39 cellular contexts compared by ENCODE assay signal in the genomic region with DNA sequence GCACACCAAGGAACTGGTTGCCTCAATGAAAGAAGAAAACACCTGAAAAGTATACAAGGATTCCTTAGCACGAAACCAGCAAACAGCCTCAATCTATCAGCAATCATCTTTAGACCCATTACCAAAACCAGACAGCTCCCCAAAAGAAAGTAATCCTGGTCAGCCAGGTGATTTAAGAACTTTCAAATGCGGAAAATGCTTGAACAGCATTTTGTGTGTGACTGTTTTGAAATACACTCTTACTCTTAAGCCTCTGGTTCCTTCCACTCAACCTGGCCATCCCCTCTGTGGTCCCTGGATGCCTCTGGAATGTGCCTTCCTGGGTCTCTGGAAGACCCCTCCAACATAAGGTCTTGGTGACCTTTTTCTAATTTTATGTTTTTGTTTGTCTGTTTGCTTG.
"Had no signal": no experiment of that assay in that cellular context is flagged by ENCODE, and none has a peak within 500 bp of the region (broad histone marks: within the 10 kb centered on the region; RNA-seq: fewer than 3 reads in every experiment).

No MANE protein-coding gene starts in this region.

- H3K4me3 ChIP-seq: adrenal gland, body of pancreas, breast epithelium had no signal

- H3K27ac Mint-ChIP-seq: activated CD4-positive, alpha-beta memory T cell treated with anti-CD3 and anti-CD28 coated beads, Interleukin-2, amount 10 ng/mL, durations not matched to agents 7 days and 5 days; activated CD4-positive, alpha-beta T cell treated with anti-CD3 and anti-CD28 coated beads for 36 hours; activated CD4-positive, alpha-beta T cell treated with anti-CD3 and anti-CD28 coated beads, Interleukin-2, amount 10 ng/mL, durations not matched to agents 7 days and 5 days; activated CD8-positive, alpha-beta T cell treated with anti-CD3 and anti-CD28 coated beads, Interleukin-2, amount 10 ng/mL, durations not matched to agents 7 days and 5 days; activated naive CD4-positive, alpha-beta T cell treated with anti-CD3 and anti-CD28 coated beads for 36 hours; activated naive CD4-positive, alpha-beta T cell treated with anti-CD3 and anti-CD28 coated beads, Interleukin-2, amount 50 U/mL, for 72 hours; activated naive CD8-positive, alpha-beta T cell treated with anti-CD3 and anti-CD28 coated beads for 36 hours; activated T-cell treated with anti-CD3 and anti-CD28 coated beads, Interleukin-2, amount 50 U/mL, for 72 hours; activated T-helper 1 cell treated with anti-CD3 and anti-CD28 coated beads, Interleukin-12 subunit alpha, Interleukin-12 subunit beta, Interleukin-2, Interleukin-4 antibody, amounts not matched to agents 30 ng/mL and 10 ng/mL and 1 ng/mL, durations not matched to agents 14 hours and 24 hours and 36 hours; activated T-helper 17 cell treated with anti-CD3 and anti-CD28 coated beads, Interleukin-2, amount 50 U/mL, for 72 hours; T-helper 1 cell treated with Interleukin-12 subunit alpha and Interleukin-12 subunit beta and Interleukin-4 antibody, amounts not matched to agents 30 μg/mL and 1 μg/mL, for 36 hours; T-helper 2 cell treated with Interferon-gamma antibody and Interleukin-4, amounts not matched to agents 5 μg/mL and 100 μg/mL, for 36 hours; WTC11 had no signal

- H3K9me3 ChIP-seq: adrenal gland, body of pancreas, breast epithelium had no signal

- H3K27ac ChIP-seq: adrenal gland, body of pancreas, brain microvascular endothelial cell, breast epithelium, VCaP had no signal

- FAIRE-seq: astrocyte, TTC549 had no signal

- H3K27me3 ChIP-seq: body of pancreas, brain microvascular endothelial cell, breast epithelium had no signal

- H3K4me1 Mint-ChIP-seq: activated CD4-positive, alpha-beta memory T cell treated with anti-CD3 and anti-CD28 coated beads, Interleukin-2, amount 10 ng/mL, durations not matched to agents 7 days and 5 days; activated CD4-positive, alpha-beta T cell treated with anti-CD3 and anti-CD28 coated beads for 36 hours; activated CD4-positive, alpha-beta T cell treated with anti-CD3 and anti-CD28 coated beads, Interleukin-2, amount 10 ng/mL, durations not matched to agents 7 days and 5 days; activated naive CD8-positive, alpha-beta T cell treated with anti-CD3 and anti-CD28 coated beads for 36 hours; activated T-helper 17 cell treated with anti-CD3 and anti-CD28 coated beads, Interleukin-2, amount 50 U/mL, for 72 hours had no signal

- H3K9me3 Mint-ChIP-seq: activated CD4-positive, alpha-beta memory T cell treated with anti-CD3 and anti-CD28 coated beads, Interleukin-2, amount 10 ng/mL, durations not matched to agents 7 days and 5 days; activated CD4-positive, alpha-beta T cell treated with anti-CD3 and anti-CD28 coated beads, Interleukin-2, amount 10 ng/mL, durations not matched to agents 7 days and 5 days; activated naive CD4-positive, alpha-beta T cell treated with anti-CD3 and anti-CD28 coated beads for 36 hours; activated naive CD4-positive, alpha-beta T cell treated with anti-CD3 and anti-CD28 coated beads, Interleukin-2, amount 50 U/mL, for 72 hours; activated naive CD8-positive, alpha-beta T cell treated with anti-CD3 and anti-CD28 coated beads for 36 hours; activated T-cell treated with anti-CD3 and anti-CD28 coated beads, Interleukin-2, amount 50 U/mL, for 4 hours; activated T-cell treated with anti-CD3 and anti-CD28 coated beads, Interleukin-2, amount 50 U/mL, for 72 hours; T-helper 1 cell treated with Interleukin-12 subunit alpha and Interleukin-12 subunit beta and Interleukin-4 antibody, amounts not matched to agents 30 μg/mL and 1 μg/mL, for 36 hours; T-helper 2 cell treated with Interferon-gamma antibody and Interleukin-4, amounts not matched to agents 5 μg/mL and 100 μg/mL, for 36 hours had no signal

- H3K4me1 ChIP-seq: adrenal gland, body of pancreas, breast epithelium had no signal

- ATAC-seq: activated CD4-positive, alpha-beta T cell treated with anti-CD3 and anti-CD28 coated beads for 36 hours; activated CD4-positive, CD25-positive, alpha-beta regulatory T cell treated with anti-CD3 and anti-CD28 coated beads, Interleukin-2, amount 50 U/mL, for 24 hours; activated CD8-positive, alpha-beta T cell treated with anti-CD3 and anti-CD28 coated beads, Interleukin-2, amount 10 ng/mL, durations not matched to agents 7 days and 5 days; activated naive CD4-positive, alpha-beta T cell treated with anti-CD3 and anti-CD28 coated beads, Interleukin-2, amount 50 U/mL, for 72 hours; activated T-cell treated with anti-CD3 and anti-CD28 coated beads, Interleukin-2, amount 50 U/mL, for 4 hours; activated T-cell treated with anti-CD3 and anti-CD28 coated beads, Interleukin-2, amount 50 U/mL, for 72 hours; activated T-helper 17 cell treated with anti-CD3 and anti-CD28 coated beads, Interleukin-2, amount 50 U/mL, for 72 hours; body of pancreas; WTC11 had no signal

- H3K4me3 Mint-ChIP-seq: activated CD4-positive, alpha-beta memory T cell treated with anti-CD3 and anti-CD28 coated beads, Interleukin-2, amount 10 ng/mL, durations not matched to agents 7 days and 5 days; activated CD4-positive, alpha-beta T cell treated with anti-CD3 and anti-CD28 coated beads for 36 hours; activated CD4-positive, alpha-beta T cell treated with anti-CD3 and anti-CD28 coated beads, Interleukin-2, amount 10 ng/mL, durations not matched to agents 7 days and 5 days; activated CD8-positive, alpha-beta T cell treated with anti-CD3 and anti-CD28 coated beads, Interleukin-2, amount 10 ng/mL, durations not matched to agents 7 days and 5 days; activated naive CD4-positive, alpha-beta T cell treated with anti-CD3 and anti-CD28 coated beads for 36 hours; activated naive CD8-positive, alpha-beta T cell treated with anti-CD3 and anti-CD28 coated beads for 36 hours; activated T-cell treated with anti-CD3 and anti-CD28 coated beads, Interleukin-2, amount 50 U/mL, for 4 hours; activated T-cell treated with anti-CD3 and anti-CD28 coated beads, Interleukin-2, amount 50 U/mL, for 72 hours; activated T-helper 1 cell treated with anti-CD3 and anti-CD28 coated beads, Interleukin-12 subunit alpha, Interleukin-12 subunit beta, Interleukin-2, Interleukin-4 antibody, amounts not matched to agents 30 ng/mL and 10 ng/mL and 1 ng/mL, durations not matched to agents 14 hours and 24 hours and 36 hours; activated T-helper 17 cell treated with anti-CD3 and anti-CD28 coated beads, Interleukin-2, amount 50 U/mL, for 72 hours; T-helper 1 cell treated with Interleukin-12 subunit alpha and Interleukin-12 subunit beta and Interleukin-4 antibody, amounts not matched to agents 30 μg/mL and 1 μg/mL, for 36 hours; T-helper 2 cell treated with Interferon-gamma antibody and Interleukin-4, amounts not matched to agents 5 μg/mL and 100 μg/mL, for 36 hours; WTC11 had no signal

- DNase-seq: activated CD4-positive, alpha-beta memory T cell treated with anti-CD3 and anti-CD28 coated beads, Interleukin-2, amount 10 ng/mL, durations not matched to agents 7 days and 5 days; activated CD4-positive, alpha-beta T cell treated with anti-CD3 and anti-CD28 coated beads for 1 hour; activated CD4-positive, alpha-beta T cell treated with anti-CD3 and anti-CD28 coated beads for 36 hours; activated CD4-positive, alpha-beta T cell treated with anti-CD3 and anti-CD28 coated beads for 48 hours; activated CD4-positive, alpha-beta T cell treated with anti-CD3 and anti-CD28 coated beads, Interleukin-2, amount 10 ng/mL, durations not matched to agents 7 days and 5 days; activated CD4-positive, alpha-beta T cell treated with anti-CD3 and anti-CD28 coated beads, Interleukin-2, amount 50 U/mL, for 48 hours; activated CD4-positive, CD25-positive, alpha-beta regulatory T cell; activated CD8-positive, alpha-beta memory T cell treated with anti-CD3 and anti-CD28 coated beads, Interleukin-2, amount 50 U/mL, for 4 hours; activated CD8-positive, alpha-beta T cell treated with anti-CD3 and anti-CD28 coated beads, Interleukin-2, amount 10 ng/mL, durations not matched to agents 7 days and 5 days; activated effector memory CD4-positive, alpha-beta T cell treated with anti-CD3 and anti-CD28 coated beads, Interleukin-2, amount 50 U/mL, for 16 hours; activated gamma-delta T cell treated with Interleukin-2 at 50 U/mL for 16 hours; activated naive CD4-positive, alpha-beta T cell; activated naive CD4-positive, alpha-beta T cell treated with anti-CD3 and anti-CD28 coated beads for 36 hours; activated naive CD4-positive, alpha-beta T cell treated with anti-CD3 and anti-CD28 coated beads, Interleukin-2, amount 50 U/mL, for 16 hours; activated naive CD8-positive, alpha-beta T cell treated with anti-CD3 and anti-CD28 coated beads for 36 hours; activated T-cell treated with anti-CD3 and anti-CD28 coated beads for 4 hours; activated T-cell treated with anti-CD3 and anti-CD28 coated beads, Interleukin-2, amount 50 U/mL, for 1 hour; activated T-cell treated with anti-CD3 and anti-CD28 coated beads, Interleukin-2, amount 50 U/mL, for 4 hours; activated T-cell treated with anti-CD3 and anti-CD28 coated beads, Interleukin-2, amount 50 U/mL, for 72 hours; adrenal gland; amniotic stem cell; aorta; body of pancreas; brain microvascular endothelial cell; central memory CD4-positive, alpha-beta T cell; T-helper 1 cell; T-helper 2 cell; T-helper 9 cell had no signal

- H3K36me3 Mint-ChIP-seq: activated naive CD4-positive, alpha-beta T cell treated with anti-CD3 and anti-CD28 coated beads, Interleukin-2, amount 50 U/mL, for 72 hours; activated naive CD8-positive, alpha-beta T cell treated with anti-CD3 and anti-CD28 coated beads for 36 hours; WTC11 had no signal

- H3K36me3 ChIP-seq: adrenal gland, brain microvascular endothelial cell, breast epithelium had no signal
